8 cellular contexts compared by ENCODE assay signal in the genomic region with DNA sequence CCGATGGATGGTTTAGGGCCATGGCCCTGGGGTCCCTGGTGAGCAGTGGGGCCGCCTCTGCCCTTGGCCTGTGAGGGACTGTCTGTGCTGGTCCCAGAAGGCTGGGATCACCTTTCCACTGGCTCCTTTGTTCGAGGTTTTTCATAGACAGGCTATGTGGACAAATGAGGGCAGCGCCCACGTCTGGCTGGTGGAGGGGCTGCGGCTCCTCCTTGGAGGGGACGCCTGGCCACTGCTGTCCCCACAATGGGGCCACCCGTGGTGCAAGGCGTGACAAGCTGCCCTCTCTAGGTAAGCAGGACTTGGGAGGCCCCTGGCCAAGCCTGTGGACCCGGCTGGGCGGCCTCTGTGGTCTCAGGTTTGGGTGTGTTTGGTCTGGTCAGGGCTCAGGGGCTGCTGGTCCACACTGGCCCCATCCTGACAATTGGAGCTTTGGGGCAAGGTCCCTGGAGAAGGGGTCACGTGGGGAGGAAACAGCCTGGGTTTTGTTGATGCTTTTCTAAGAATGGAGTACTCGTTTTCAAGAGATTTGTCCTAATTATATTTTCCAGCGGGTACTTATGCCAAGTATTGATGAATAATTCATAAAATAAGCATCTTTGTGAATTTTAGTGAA. TPM values are rescaled to one million over a fixed set of nuclear protein-coding genes. Genes with fewer than 3 reads are reported as not detected.
DNase-seq lines count a peak whose midpoint lies in the region; ATAC-seq and TF ChIP-seq lines count a peak whose summit lies in the region.

No MANE protein-coding gene starts in this region.

- peak; percentile 96 for DNase-seq in H7
- peak; percentile 76 for DNase-seq in NCI-H2227 (lab: John Stamatoyannopoulos, UW; ENCODE audit: unreplicated experiment)
- DNase-seq in endodermal cell: peak; percentile 90
- peak; percentile 92 for DNase-seq in retina
- DNase-seq in activated CD4-positive, alpha-beta T cell treated with anti-CD3 and anti-CD28 coated beads, Interleukin-2, amount 50 U/mL, for 48 hours: no peak
- DNase-seq in natural killer cell treated with Interleukin-12 subunit alpha and Interleukin-12 subunit beta and Interleukin-15 and Interleukin-18, amount 100 ng/mL, for 72 hours (ENCODE audit: low spot score): no peak

- no peaks in the 10 kb centered on the region for H3K9me3 Mint-ChIP-seq in endodermal cell
- peaks cover 3% of the 10 kb centered on the region for H3K9me3 Mint-ChIP-seq in natural killer cell treated with Interleukin-12 subunit alpha and Interleukin-12 subunit beta and Interleukin-15 and Interleukin-18, amount 100 ng/mL, for 72 hours

- no peaks in the 10 kb centered on the region for H3K27me3 ChIP-seq in H7 (ENCODE audit: control insufficient read depth, insufficient read depth, low read length)
- H3K27me3 ChIP-seq in endodermal cell (ENCODE audit: control insufficient read depth, insufficient read depth, low read length, poor library complexity, severe bottlenecking): no peaks in the 10 kb centered on the region

- no peak overlapping the region for H3K27ac Mint-ChIP-seq in endodermal cell
- no peak overlapping the region for H3K27ac Mint-ChIP-seq in natural killer cell treated with Interleukin-12 subunit alpha and Interleukin-12 subunit beta and Interleukin-15 and Interleukin-18, amount 100 ng/mL, for 72 hours

- H3K4me1 Mint-ChIP-seq in endodermal cell: peaks cover 26% of the 10 kb centered on the region
- H3K4me1 Mint-ChIP-seq in natural killer cell treated with Interleukin-12 subunit alpha and Interleukin-12 subunit beta and Interleukin-15 and Interleukin-18, amount 100 ng/mL, for 72 hours (ENCODE audit: low read depth in 2 of 2): peaks cover 5 to 10% of the 10 kb centered on the region in 2 donors

- peaks cover 7% of the 10 kb centered on the region for H3K4me1 ChIP-seq in endodermal cell (ENCODE audit: control insufficient read depth, insufficient read depth, low read length)

- no peaks in the 10 kb centered on the region for H3K27me3 Mint-ChIP-seq in endodermal cell (ENCODE audit: insufficient read depth)
- H3K27me3 Mint-ChIP-seq in natural killer cell treated with Interleukin-12 subunit alpha and Interleukin-12 subunit beta and Interleukin-15 and Interleukin-18, amount 100 ng/mL, for 72 hours: peaks cover 0 to 15% of the 10 kb centered on the region in 2 donors

- ATAC-seq in HG03469 (IDR thresholded peaks at IDR 0.05; ENCODE audit: unreplicated experiment) (no peak), GM19455 (IDR thresholded peaks at IDR 0.05; ENCODE audit: unreplicated experiment) (no peak)
- ATAC-seq in natural killer cell treated with Interleukin-12 subunit alpha and Interleukin-12 subunit beta and Interleukin-15 and Interleukin-18, amount 100 ng/mL, for 72 hours: no peak

- H3K4me3 ChIP-seq in H7 (ENCODE audit: insufficient read depth, low read depth, low read length) (no peak overlapping the region), endodermal cell (ENCODE audit: low read length) (no peak overlapping the region)

- no peak overlapping the region for H3K4me3 Mint-ChIP-seq in endodermal cell
- H3K4me3 Mint-ChIP-seq in natural killer cell treated with Interleukin-12 subunit alpha and Interleukin-12 subunit beta and Interleukin-15 and Interleukin-18, amount 100 ng/mL, for 72 hours: no peak overlapping the region

- peak; percentile 77 for TF ChIP-seq CTCF in endodermal cell (conservative IDR thresholded peaks at IDR 0.05)

- H3K36me3 Mint-ChIP-seq in endodermal cell (ENCODE audit: low read depth): peaks cover 12% of the 10 kb centered on the region
- H3K36me3 Mint-ChIP-seq in natural killer cell treated with Interleukin-12 subunit alpha and Interleukin-12 subunit beta and Interleukin-15 and Interleukin-18, amount 100 ng/mL, for 72 hours: no peaks in the 10 kb centered on the region

- H3K27ac ChIP-seq in endodermal cell (ENCODE audit: low read depth, low read length): peak overlapping the region; percentile 93

- no peaks in the 10 kb centered on the region for H3K9me3 ChIP-seq in endodermal cell (ENCODE audit: control insufficient read depth, low read length)

- H3K9ac ChIP-seq in endodermal cell (ENCODE audit: extremely low read depth, low read length, poor library complexity, severe bottlenecking): no peak overlapping the region

- H3K36me3 ChIP-seq in H7 (replicated peaks; ENCODE audit: control insufficient read depth, insufficient read depth, low read length) (no peaks in the 10 kb centered on the region), endodermal cell (ENCODE audit: control insufficient read depth, insufficient read depth, low read length) (no peaks in the 10 kb centered on the region)

- WGBS in endodermal cell (ENCODE audit: insufficient coverage in 1 of 2, insufficient read length in 1 of 2), 2 experiments: 75 to 77% methylated on average over 9 to 14 of the region's 14 CpGs

RNA-seq across cellular contexts. Expression of a gene that starts 33.3 kb away (rescaled TPM):
- 21.2 and 21.3 TPM in 2 replicates for total RNA-seq in H7 (2014; rRNA removed; shearing (Covaris generic))
- 10 to 100 TPM; 48.0 to 49.9 TPM for total RNA-seq in endodermal cell
- polyA plus RNA-seq in endodermal cell (2013, experiment 1 of 2): 29.6 TPM
- polyA plus RNA-seq in endodermal cell (2013, experiment 2 of 2): 27.9 TPM
- under 1 TPM; 0.56 to 0.74 TPM for total RNA-seq in natural killer cell treated with Interleukin-12 subunit alpha and Interleukin-12 subunit beta and Interleukin-15 and Interleukin-18, amount 100 ng/mL, for 72 hours

Comparison
In these comparisons a context has a peak if more than half of its experiments do, and no peak if none do; other contexts are left out.
1. DNase-seq: peak in H7 (single experiment), NCI-H2227 (single experiment), endodermal cell (single experiment) and retina (single experiment); none in activated CD4-positive, alpha-beta T cell treated with anti-CD3 and anti-CD28 coated beads, Interleukin-2, amount 50 U/mL, for 48 hours (0 of 2) and natural killer cell treated with Interleukin-12 subunit alpha and Interleukin-12 subunit beta and Interleukin-15 and Interleukin-18, amount 100 ng/mL, for 72 hours (single experiment).
2. RNA of a gene that starts 33.3 kb away (total RNA-seq): 48.0 to 49.9 TPM in endodermal cell and 21.2 to 21.3 TPM in H7; 0.56 to 0.74 TPM in natural killer cell treated with Interleukin-12 subunit alpha and Interleukin-12 subunit beta and Interleukin-15 and Interleukin-18, amount 100 ng/mL, for 72 hours; every median in the first group is over 10 times any median in the second.